Comparison of ENCODE assay signal across 8 cellular contexts in the genomic region with DNA sequence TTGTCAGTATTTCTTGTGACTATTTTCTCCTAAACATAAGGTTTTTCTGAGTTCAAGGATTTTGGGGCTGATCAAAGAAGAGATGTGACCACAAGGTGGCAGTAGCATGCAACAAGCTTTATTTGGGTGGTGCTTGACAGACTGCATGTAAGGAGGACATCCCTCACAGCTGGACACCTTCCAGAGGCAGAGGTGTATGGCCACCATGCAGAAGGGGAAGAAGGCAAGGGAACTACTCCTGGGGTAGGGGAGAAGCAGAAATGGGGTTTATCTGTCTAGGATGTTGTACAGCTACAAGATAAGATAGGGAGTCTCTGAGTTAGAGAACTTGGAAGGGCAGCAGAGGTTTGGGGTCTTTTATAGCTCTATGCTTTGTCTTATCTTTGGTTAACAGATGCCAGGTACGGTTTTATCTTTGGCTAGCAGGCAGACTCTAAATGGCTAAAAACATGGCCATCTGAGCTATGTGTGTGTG. TPM values are rescaled to one million over a fixed set of nuclear protein-coding genes. Genes with fewer than 3 reads are reported as not detected.
A peak's percentile ranks its signal among the peaks of the same experiment; 100 is the strongest.
DNase-seq lines count a peak whose midpoint lies in the region; ATAC-seq and TF ChIP-seq lines count a peak whose summit lies in the region.

No MANE protein-coding gene starts in this region.

- H3K36me3 Mint-ChIP-seq in T-helper 17 cell (ENCODE audit: low read depth), result no peaks in the 10 kb centered on the region

- H3K4me1 ChIP-seq in right cardiac atrium (ENCODE audit: control insufficient read depth, insufficient read depth, low read length), result no peaks in the 10 kb centered on the region
- peaks cover 0 to 10% (median 8%) of the 10 kb centered on the region in 4 donors for H3K4me1 ChIP-seq in sigmoid colon

- WGBS in right cardiac atrium, result 9% methylated on average over 1 of the region's 1 CpG
- 6 to 27% methylated on average over 1 of the region's 1 CpG for WGBS in sigmoid colon, 2 donors

- ATAC-seq in HG02588 (IDR thresholded peaks at IDR 0.05; ENCODE audit: unreplicated experiment), result peak; percentile 41
- peak; percentile 40 for ATAC-seq in T-helper 17 cell
- ATAC-seq in right cardiac atrium, result peak; percentile 62 to 66
- ATAC-seq in HG03139 (IDR thresholded peaks at IDR 0.05; ENCODE audit: unreplicated experiment), result no peak

- intact Hi-C loops in right cardiac atrium (cut with DNase I) (loop anchor here (5.0 to 10.0 kb wide), 4 partner anchors 50 to 263 kb away; no protein-coding TSS in a partner anchor), sigmoid colon (cut with DNase I) (loop anchor here (2.0 to 5.0 kb wide), 2 partner anchors 271 to 325 kb away; no protein-coding TSS in a partner anchor)

- H3K4me3 Mint-ChIP-seq in T-helper 17 cell, result peak overlapping the region; percentile 53

- H3K9me3 ChIP-seq in T-helper 17 cell (ENCODE audit: control insufficient read depth, low read length, poor library complexity, severe bottlenecking) (no peaks in the 10 kb centered on the region), right cardiac atrium (ENCODE audit: control insufficient read depth, low read length) (no peaks in the 10 kb centered on the region), sigmoid colon (no peaks in the 10 kb centered on the region)

- peaks cover 0 to 13% (median 3%) of the 10 kb centered on the region in 4 donors for H3K36me3 ChIP-seq in sigmoid colon

- H3K27me3 Mint-ChIP-seq in T-helper 17 cell, result no peaks in the 10 kb centered on the region

- TF ChIP-seq POLR2A in sigmoid colon (IDR thresholded peaks at IDR 0.05), result no peak

- TF ChIP-seq EP300 in sigmoid colon (IDR thresholded peaks at IDR 0.05), result no peak

- H3K4me3 ChIP-seq in GM12864 (ENCODE audit: low read depth, low read length), result no peak overlapping the region
- no peak overlapping the region for H3K4me3 ChIP-seq in right cardiac atrium (ENCODE audit: low read length)
- H3K4me3 ChIP-seq in sigmoid colon, result no peak overlapping the region

- TF ChIP-seq CTCF in GM12864 (IDR thresholded peaks at IDR 0.05; ENCODE audit: low read depth, low read length, missing control alignments) (peak; percentile 80), sigmoid colon (IDR thresholded peaks at IDR 0.05) (peak; percentile 72 to 83 (median 80))

- H3K27me3 ChIP-seq in right cardiac atrium (ENCODE audit: control insufficient read depth, insufficient read depth) (no peaks in the 10 kb centered on the region), sigmoid colon (no peaks in the 10 kb centered on the region)

- peaks cover 33% of the 10 kb centered on the region for H3K4me1 Mint-ChIP-seq in T-helper 17 cell

- peak overlapping the region; percentile 95 for H3K27ac Mint-ChIP-seq in T-helper 17 cell

- peak; percentile 70 for DNase-seq in GM12864 (ENCODE audit: low read depth)
- peak; percentile 64 for DNase-seq in NCI-H1436 (lab: John Stamatoyannopoulos, UW)
- peak; percentile 41 to 64 (median 43) for DNase-seq in T-helper 17 cell
- peak in 45 of 56 donors; percentile 3 to 85 (median 33) for DNase-seq in amygdala (lab: John Stamatoyannopoulos, UW)
- DNase-seq in right cardiac atrium, result peak; percentile 65 to 81 (median 68)
- DNase-seq in sigmoid colon, result peak; percentile 89

- H3K27ac ChIP-seq in right cardiac atrium (ENCODE audit: low read length) (no peak overlapping the region), sigmoid colon (no peak overlapping the region)

RNA-seq across cellular contexts. Expression of a gene that starts 5.1 kb away (rescaled TPM):
- total RNA-seq in T-helper 17 cell (10 to 100 TPM; 76.6 to 77.9 TPM), right cardiac atrium (10 to 100 TPM; 29.6 to 35.0 (median 31.9) TPM), sigmoid colon (10 to 100 TPM; 32.7 to 56.0 (median 53.2) TPM)
- polyA plus RNA-seq in right cardiac atrium (21.1 TPM), sigmoid colon (10 to 100 TPM; 24.7 to 41.4 (median 40.9) TPM)

RNA-seq across cellular contexts. Expression of a gene that starts 24.6 kb away (rescaled TPM):
- total RNA-seq in T-helper 17 cell, result 100 to 1,000 TPM; 117 to 139 TPM
- 10 to 100 TPM in 3 of 4 donors, 1 to 10 TPM in 1; 8.7 to 11.9 (median 11.7) TPM for total RNA-seq in right cardiac atrium
- 6.2 TPM for polyA plus RNA-seq in right cardiac atrium
- 10 to 100 TPM in 3 of 4 donors, 1 to 10 TPM in 1; 9.1 to 18.4 (median 13.2) TPM for total RNA-seq in sigmoid colon
- polyA plus RNA-seq in sigmoid colon, result 10 to 100 TPM; 18.6 to 92.6 (median 84.8) TPM

Comparison
In these comparisons a context has a peak if more than half of its experiments do, and no peak if none do; other contexts are left out.
1. DNase-seq: peak in every context shown above with its lines; median percentile 89 in sigmoid colon; 70 in GM12864; 68 in right cardiac atrium; 64 in NCI-H1436; 43 in T-helper 17 cell; 33 in amygdala.
2. RNA of a gene that starts 24.6 kb away (total RNA-seq): 117 to 139 TPM in T-helper 17 cell; 9.1 to 18.4 TPM in sigmoid colon and 8.7 to 11.9 TPM in right cardiac atrium; every median in the first group is over 4 times any median in the second.